In genomic region chr4:6647582-6648230, GRCh38 we compare ENCODE assay signal across 22 cellular contexts. TPM values are rescaled to one million over a fixed set of nuclear protein-coding genes. Genes with fewer than 3 reads are reported as not detected.
"Had no signal": no experiment of that assay in that cellular context is flagged by ENCODE, and none has a peak within 500 bp of the region (broad histone marks: within the 10 kb centered on the region; RNA-seq: fewer than 3 reads in every experiment).

No MANE protein-coding gene starts in this region.

- FAIRE-seq: islet of Langerhans, urothelium cell line had no signal

- H3K9me3 Mint-ChIP-seq: activated CD4-positive, alpha-beta T cell treated with anti-CD3 and anti-CD28 coated beads, Interleukin-2, amount 10 ng/mL, durations not matched to agents 7 days and 5 days; activated naive CD8-positive, alpha-beta T cell treated with anti-CD3 and anti-CD28 coated beads for 36 hours; activated T-cell treated with anti-CD3 and anti-CD28 coated beads, Interleukin-2, amount 50 U/mL, for 24 hours; neural crest cell had no signal

- H3K27me3 Mint-ChIP-seq: activated CD4-positive, alpha-beta T cell treated with anti-CD3 and anti-CD28 coated beads, Interleukin-2, amount 10 ng/mL, durations not matched to agents 7 days and 5 days; activated naive CD8-positive, alpha-beta T cell treated with anti-CD3 and anti-CD28 coated beads for 36 hours; activated T-cell treated with anti-CD3 and anti-CD28 coated beads, Interleukin-2, amount 50 U/mL, for 24 hours; progenitor cell of endocrine pancreas had no signal

- H3K4me3 ChIP-seq: dorsolateral prefrontal cortex, tibial nerve had no signal

- H3K9me3 ChIP-seq: tibial nerve had no signal

- H3K27me3 ChIP-seq: dorsolateral prefrontal cortex, tibial nerve had no signal

- H3K27ac Mint-ChIP-seq: activated CD4-positive, alpha-beta T cell treated with anti-CD3 and anti-CD28 coated beads, Interleukin-2, amount 10 ng/mL, durations not matched to agents 7 days and 5 days; activated CD8-positive, alpha-beta T cell treated with anti-CD3 and anti-CD28 coated beads, Interleukin-2, amount 10 ng/mL, durations not matched to agents 7 days and 5 days; activated naive CD8-positive, alpha-beta T cell treated with anti-CD3 and anti-CD28 coated beads for 36 hours; activated T-cell treated with anti-CD3 and anti-CD28 coated beads, Interleukin-2, amount 50 U/mL, for 24 hours; progenitor cell of endocrine pancreas had no signal

- ATAC-seq: activated CD4-positive, CD25-positive, alpha-beta regulatory T cell treated with anti-CD3 and anti-CD28 coated beads, Interleukin-2, amount 50 U/mL, for 24 hours; activated CD8-positive, alpha-beta T cell treated with anti-CD3 and anti-CD28 coated beads, Interleukin-2, amount 10 ng/mL, durations not matched to agents 7 days and 5 days; left colon had no signal

- DNase-seq: activated CD4-positive, alpha-beta T cell treated with anti-CD3 and anti-CD28 coated beads, Interleukin-2, amount 10 ng/mL, durations not matched to agents 7 days and 5 days; activated CD8-positive, alpha-beta T cell treated with anti-CD3 and anti-CD28 coated beads, Interleukin-2, amount 10 ng/mL, durations not matched to agents 7 days and 5 days; activated gamma-delta T cell treated with Interleukin-2 at 50 U/mL for 16 hours; activated naive CD8-positive, alpha-beta T cell treated with anti-CD3 and anti-CD28 coated beads for 36 hours; activated T-cell treated with anti-CD3 and anti-CD28 coated beads, Interleukin-2, amount 50 U/mL, for 24 hours; amygdala; dorsolateral prefrontal cortex; foreskin fibroblast; hippocampal formation; left colon; stimulated activated CD4-positive, alpha-beta T cell treated with anti-CD3 and anti-CD28 coated beads, Interleukin-12 subunit alpha, Interleukin-12 subunit beta, amount 100 ng/mL, for 4 hours; stimulated activated CD4-positive, alpha-beta T cell treated with anti-CD3 and anti-CD28 coated beads, Interleukin-1b, Interleukin-23, amount 100 ng/mL, for 48 hours; stimulated activated CD8-positive, alpha-beta memory T cell treated with anti-CD3 and anti-CD28 coated beads, Interleukin-4, amount 100 ng/mL, for 48 hours; stimulated activated naive CD4-positive, alpha-beta T cell treated with Interleukin-2 at 50 U/mL for 16 hours had no signal

- H3K4me3 Mint-ChIP-seq: activated CD4-positive, alpha-beta T cell treated with anti-CD3 and anti-CD28 coated beads, Interleukin-2, amount 10 ng/mL, durations not matched to agents 7 days and 5 days; activated CD8-positive, alpha-beta T cell treated with anti-CD3 and anti-CD28 coated beads, Interleukin-2, amount 10 ng/mL, durations not matched to agents 7 days and 5 days; activated naive CD8-positive, alpha-beta T cell treated with anti-CD3 and anti-CD28 coated beads for 36 hours; activated T-cell treated with anti-CD3 and anti-CD28 coated beads, Interleukin-2, amount 50 U/mL, for 24 hours; neural crest cell had no signal

- H3K27ac ChIP-seq: epithelial cell of prostate, tibial nerve had no signal

RNA-seq across cellular contexts. Expression of gene S100P, which starts 46.0 kb away (rescaled TPM):
- total RNA-seq: glomerular endothelial cell, neural crest cell, tibial nerve had no signal
